Comparison of ENCODE assay signal across 8 cellular contexts in genomic region chr22:21938071-21938822, GRCh38. TPM values are rescaled to one million over a fixed set of nuclear protein-coding genes. Genes with fewer than 3 reads are reported as not detected.
DNase-seq lines count a peak whose midpoint lies in the region; ATAC-seq and TF ChIP-seq lines count a peak whose summit lies in the region.

No MANE protein-coding gene starts in this region.

- intact Hi-C loops in heart left ventricle (cut with DNase I): loop anchor here (1.0 to 10.0 kb wide), 13 partner anchors 14 to 226 kb away; partner anchors contain the start of genes MAPK1 (in 2 of the 10), PPM1F (in 2 of the 10), TOP3B (in 1 of the 10) and YPEL1 (in 1 of the 10)
- intact Hi-C loops in transverse colon (cut with DNase I; ENCODE audit: low total_unique reads): no loop called here

- H3K79me2 ChIP-seq in SU-DHL-6 (ENCODE audit: insufficient read depth, low read length): no peaks in the 10 kb centered on the region

- H4K20me1 ChIP-seq in SU-DHL-6 (ENCODE audit: low read depth, low read length): no peaks in the 10 kb centered on the region

- no peaks in the 10 kb centered on the region; the same call in 1 of the 2 replicates for H3F3A ChIP-seq in SU-DHL-6 (ENCODE audit: insufficient read depth)

- H2AFZ ChIP-seq in SU-DHL-6 (ENCODE audit: low read depth, low read length, severe bottlenecking): peak overlapping the region; percentile 59

- peak overlapping the region; percentile 30; the same call in 1 of the 2 replicates for H3K27ac ChIP-seq in SU-DHL-6 (ENCODE audit: low read depth, low read length)
- H3K27ac ChIP-seq in heart left ventricle: peak overlapping the region; percentile 88 to 98 (median 96)
- H3K27ac ChIP-seq in transverse colon: peak overlapping the region; percentile 91 to 97 (median 94)

- peak overlapping the region; percentile 53 for H3K9ac ChIP-seq in SU-DHL-6 (ENCODE audit: low read length)
- peak overlapping the region; percentile 98 for H3K9ac ChIP-seq in adipocyte (ENCODE audit: low read length)

- peaks cover 54% of the 10 kb centered on the region for H3K4me1 ChIP-seq in adipocyte (ENCODE audit: control insufficient read depth, insufficient read depth, low read length)
- H3K4me1 ChIP-seq in heart left ventricle: peaks cover 34 to 82% (median 72%) of the 10 kb centered on the region in 12 donors
- peaks cover 27 to 58% (median 32%) of the 10 kb centered on the region in 4 donors for H3K4me1 ChIP-seq in transverse colon

- no peaks in the 10 kb centered on the region for H3K9me3 ChIP-seq in SU-DHL-6 (ENCODE audit: insufficient read depth, low read length)
- no peaks in the 10 kb centered on the region for H3K9me3 ChIP-seq in adipocyte (ENCODE audit: control insufficient read depth, low read length)
- H3K9me3 ChIP-seq in heart left ventricle: no peaks in the 10 kb centered on the region
- no peaks in the 10 kb centered on the region for H3K9me3 ChIP-seq in transverse colon

- H3K36me3 ChIP-seq in SU-DHL-6 (ENCODE audit: low read length) (no peaks in the 10 kb centered on the region), adipocyte (ENCODE audit: control insufficient read depth, insufficient read depth, low read length, severe bottlenecking) (peaks cover 12% of the 10 kb centered on the region), heart left ventricle (peaks cover 0 to 41% (median 28%) of the 10 kb centered on the region in 9 donors), transverse colon (peaks cover 0 to 3% (median 0%) of the 10 kb centered on the region in 4 donors)

- TF ChIP-seq POLR2A in heart left ventricle (IDR thresholded peaks at IDR 0.05) (peak in 1 of 2 donors; percentile 64), transverse colon (IDR thresholded peaks at IDR 0.05) (peak; percentile 67)

- in situ Hi-C loops in transverse colon (cut with MboI; ENCODE audit: low pct_ligation_motif_present in 1 of 4, low pct_unique_long_range_greater_than_20kb in 1 of 4, low sequenced_read_pairs in 3 of 4): loop anchor here in 3 of 4 donors (5.0 to 25.0 kb wide), 2 partner anchors 226 kb away; no protein-coding TSS in a partner anchor

- peak; percentile 95 for DNase-seq in GM03348 (ENCODE audit: low spot score)
- peak; percentile 82 for DNase-seq in NCI-H1105 treated with DMSO at 0.1 percent for 48 hours (lab: John Stamatoyannopoulos, UW)
- peak; percentile 89 for DNase-seq in adipocyte (ENCODE audit: low read depth)
- peak; percentile 93 to 98 (median 95) for DNase-seq in heart left ventricle
- peak; percentile 96 for DNase-seq in pons (ENCODE audit: low spot score)
- peak; percentile 96 for DNase-seq in transverse colon

- TF ChIP-seq CTCF in SU-DHL-6 (IDR thresholded peaks at IDR 0.05; ENCODE audit: insufficient read depth, low read length, poor library complexity, severe bottlenecking) (peak; percentile 42), heart left ventricle (IDR thresholded peaks at IDR 0.05) (peak; percentile 89 to 100 (median 96)), transverse colon (IDR thresholded peaks at IDR 0.05) (peak; percentile 98 to 100 (median 99))

- no peak for TF ChIP-seq EP300 in transverse colon (IDR thresholded peaks at IDR 0.05; ENCODE audit: low read depth)

- H3K4me3 ChIP-seq in SU-DHL-6 (ENCODE audit: insufficient read depth, low read length, poor library complexity, severe bottlenecking) (peak overlapping the region; percentile 31), adipocyte (ENCODE audit: low read length) (peak overlapping the region; percentile 90), heart left ventricle (peak overlapping the region; percentile 9 to 67 (median 61)), transverse colon (peak overlapping the region; percentile 44 to 69 (median 51))

- ATAC-seq in HG02623 (IDR thresholded peaks at IDR 0.05; ENCODE audit: unreplicated experiment): peak; percentile 74
- peak; percentile 81 to 91 (median 86) for ATAC-seq in heart left ventricle

- 1 to 3% (median 2%) methylated on average over 31 to 42 of the region's 42 CpGs for WGBS in heart left ventricle, 4 donors
- 6 to 10% methylated on average over 5 to 22 of the region's 42 CpGs for WGBS in transverse colon (ENCODE audit: low coverage in 1 of 2), 2 donors

- no peaks in the 10 kb centered on the region for H3K9me2 ChIP-seq in SU-DHL-6 (replicated peaks; ENCODE audit: insufficient read depth, low read length)

- peak overlapping the region; percentile 59 for H3K4me2 ChIP-seq in SU-DHL-6 (ENCODE audit: low read depth, low read length, poor library complexity, severe bottlenecking)

- H3K27me3 ChIP-seq in SU-DHL-6 (ENCODE audit: low read length): no peaks in the 10 kb centered on the region
- H3K27me3 ChIP-seq in adipocyte (replicated peaks; ENCODE audit: control insufficient read depth, insufficient read depth, low read length): no peaks in the 10 kb centered on the region
- H3K27me3 ChIP-seq in heart left ventricle: no peaks in the 10 kb centered on the region
- no peaks in the 10 kb centered on the region for H3K27me3 ChIP-seq in transverse colon

RNA-seq across cellular contexts. Expression of gene PPM1F, which starts 14.4 kb away (rescaled TPM):
- total RNA-seq in heart left ventricle (10 to 100 TPM; 13.9 to 51.1 (median 21.1) TPM), transverse colon (10 to 100 TPM; 11.2 to 18.7 (median 14.9) TPM)
- polyA plus RNA-seq in heart left ventricle: 10 to 100 TPM; 12.1 to 19.3 TPM

RNA-seq across cellular contexts. Expression of gene TOP3B, which starts 44.3 kb away (rescaled TPM):
- total RNA-seq in heart left ventricle (10 to 100 TPM in 7 of 9 donors, 1 to 10 TPM in 2; 9.6 to 12.9 (median 11.2) TPM), transverse colon (10 to 100 TPM; 44.9 to 94.6 (median 65.4) TPM)
- polyA plus RNA-seq in heart left ventricle: 1 to 10 TPM; 9.5 to 9.9 TPM

Comparison
In these comparisons a context has a peak if more than half of its experiments do, and no peak if none do; other contexts are left out.
1. Peak in every context shown above with its lines: DNase-seq, ATAC-seq, H3K4me3 ChIP-seq and H3K27ac ChIP-seq.
2. H3K27ac ChIP-seq: peak in every context shown above with its lines; median percentile 96 in heart left ventricle; 94 in transverse colon; 30 in SU-DHL-6.
3. H3K4me3 ChIP-seq: peak in every context shown above with its lines; median percentile 90 in adipocyte; 61 in heart left ventricle; 51 in transverse colon; 31 in SU-DHL-6.
4. CTCF ChIP-seq: peak in every context shown above with its lines; median percentile 99 in transverse colon; 96 in heart left ventricle; 42 in SU-DHL-6.